ENCODE assay signal across 20 cellular contexts in genomic region chr3:39038165-39038564, GRCh38. TPM values are rescaled to one million over a fixed set of nuclear protein-coding genes. Genes with fewer than 3 reads are reported as not detected.
DNase-seq lines count a peak whose midpoint lies in the region; ATAC-seq and TF ChIP-seq lines count a peak whose summit lies in the region.
"Had no signal": no experiment of that assay in that cellular context is flagged by ENCODE, and none has a peak within 500 bp of the region (broad histone marks: within the 10 kb centered on the region; RNA-seq: fewer than 3 reads in every experiment).

No MANE protein-coding gene starts in this region.

- no peaks in the 10 kb centered on the region for H3K36me3 ChIP-seq in SJSA1
- no peaks in the 10 kb centered on the region for H3K36me3 ChIP-seq in fibroblast of lung (ENCODE audit: control insufficient read depth, insufficient read depth, low read length)
- H3K36me3 ChIP-seq: gastrocnemius medialis, HAP-1, right lobe of liver had no signal

- peaks cover 8% of the 10 kb centered on the region for H3K4me1 Mint-ChIP-seq in activated naive CD8-positive, alpha-beta T cell treated with anti-CD3 and anti-CD28 coated beads, Interleukin-2, amount 50 U/mL, for 24 hours
- H3K4me1 Mint-ChIP-seq in activated naive CD8-positive, alpha-beta T cell treated with anti-CD3 and anti-CD28 coated beads for 36 hours = peaks cover 3% of the 10 kb centered on the region
- H3K4me1 Mint-ChIP-seq: mesothelial cell of epicardium; stimulated activated memory B cell treated with anti-CD40 and anti-IgM and Interleukin-4, amounts not matched to agents 10 μg/mL and 1 μg/mL and 100 μg/mL, for 72 hours had no signal

- H4K20me1 ChIP-seq in fibroblast of lung (ENCODE audit: control insufficient read depth, extremely low read depth, insufficient read depth, low read length) = no peaks in the 10 kb centered on the region

- TF ChIP-seq CTCF in fibroblast of lung (conservative IDR thresholded peaks at IDR 0.05 in 1 of 2, IDR thresholded peaks at IDR 0.05 in 1 of 2; ENCODE audit: low read depth in 1 of 2, low read length in 2 of 2) = no peak

- H3K27ac Mint-ChIP-seq in activated naive CD8-positive, alpha-beta T cell treated with anti-CD3 and anti-CD28 coated beads, Interleukin-2, amount 50 U/mL, for 24 hours = no peak overlapping the region
- no peak overlapping the region for H3K27ac Mint-ChIP-seq in activated naive CD8-positive, alpha-beta T cell treated with anti-CD3 and anti-CD28 coated beads for 36 hours
- H3K27ac Mint-ChIP-seq: mesothelial cell of epicardium; stimulated activated memory B cell treated with anti-CD40 and anti-IgM and Interleukin-4, amounts not matched to agents 10 μg/mL and 1 μg/mL and 100 μg/mL, for 72 hours had no signal

- peaks cover 11% of the 10 kb centered on the region for H3K4me1 ChIP-seq in SJSA1 (replicated peaks)
- H3K4me1 ChIP-seq in fibroblast of lung (ENCODE audit: control insufficient read depth, extremely low read depth, insufficient read depth, low read length) = no peaks in the 10 kb centered on the region
- H3K4me1 ChIP-seq: gastrocnemius medialis, HAP-1, right lobe of liver had no signal

- peak; percentile 95 for ATAC-seq in activated naive CD8-positive, alpha-beta T cell treated with anti-CD3 and anti-CD28 coated beads, Interleukin-2, amount 50 U/mL, for 24 hours
- ATAC-seq in GM21390 (IDR thresholded peaks at IDR 0.05; ENCODE audit: unreplicated experiment) = no peak
- ATAC-seq in GM19455 (IDR thresholded peaks at IDR 0.05; ENCODE audit: unreplicated experiment) = no peak
- ATAC-seq: activated CD4-positive, CD25-positive, alpha-beta regulatory T cell treated with anti-CD3 and anti-CD28 coated beads, Interleukin-2, amount 50 U/mL, for 24 hours; gastrocnemius medialis; right lobe of liver; stimulated activated memory B cell treated with anti-CD40 and anti-IgM and Interleukin-4, amounts not matched to agents 10 μg/mL and 1 μg/mL and 100 μg/mL, for 72 hours had no signal

- H3K4me3 ChIP-seq in SJSA1 (no peak overlapping the region), fibroblast of lung (replicated peaks in 1 of 4; ENCODE audit: control extremely low read depth in 1 of 4, insufficient read depth in 1 of 4, low read depth in 3 of 4, low read length in 4 of 4) (no peak overlapping the region)
- H3K4me3 ChIP-seq: gastrocnemius medialis, HAP-1, right lobe of liver had no signal

- H3K27me3 Mint-ChIP-seq in activated naive CD8-positive, alpha-beta T cell treated with anti-CD3 and anti-CD28 coated beads, Interleukin-2, amount 50 U/mL, for 24 hours = peaks cover 10% of the 10 kb centered on the region
- H3K27me3 Mint-ChIP-seq in activated naive CD8-positive, alpha-beta T cell treated with anti-CD3 and anti-CD28 coated beads for 36 hours = no peaks in the 10 kb centered on the region

- no peaks in the 10 kb centered on the region for H3K9me3 ChIP-seq in SJSA1 (replicated peaks)
- no peaks in the 10 kb centered on the region for H3K9me3 ChIP-seq in fibroblast of lung (ENCODE audit: control insufficient read depth, insufficient read depth, low read depth, low read length)
- H3K9me3 ChIP-seq: gastrocnemius medialis, HAP-1, right lobe of liver had no signal

- H2AFZ ChIP-seq in fibroblast of lung (ENCODE audit: low read length) = no peak overlapping the region

- H3K9ac ChIP-seq in fibroblast of lung (ENCODE audit: insufficient read depth, low read length) = no peak overlapping the region

- H3K36me3 Mint-ChIP-seq in activated naive CD8-positive, alpha-beta T cell treated with anti-CD3 and anti-CD28 coated beads, Interleukin-2, amount 50 U/mL, for 24 hours (ENCODE audit: low read depth) = peaks cover 1% of the 10 kb centered on the region
- peaks cover 3% of the 10 kb centered on the region for H3K36me3 Mint-ChIP-seq in activated naive CD8-positive, alpha-beta T cell treated with anti-CD3 and anti-CD28 coated beads for 36 hours
- H3K36me3 Mint-ChIP-seq: mesothelial cell of epicardium had no signal

- H3K4me3 Mint-ChIP-seq in activated naive CD8-positive, alpha-beta T cell treated with anti-CD3 and anti-CD28 coated beads, Interleukin-2, amount 50 U/mL, for 24 hours = no peak overlapping the region
- H3K4me3 Mint-ChIP-seq in activated naive CD8-positive, alpha-beta T cell treated with anti-CD3 and anti-CD28 coated beads for 36 hours = no peak overlapping the region
- H3K4me3 Mint-ChIP-seq: mesothelial cell of epicardium; stimulated activated memory B cell treated with anti-CD40 and anti-IgM and Interleukin-4, amounts not matched to agents 10 μg/mL and 1 μg/mL and 100 μg/mL, for 72 hours had no signal

- H3K79me2 ChIP-seq in fibroblast of lung (ENCODE audit: control insufficient read depth, insufficient read depth, low read length) = no peaks in the 10 kb centered on the region

- H3K4me2 ChIP-seq in fibroblast of lung (ENCODE audit: extremely low read depth, insufficient read depth, low read length) = no peak overlapping the region

- peaks cover 4% of the 10 kb centered on the region for H3K9me3 Mint-ChIP-seq in activated naive CD8-positive, alpha-beta T cell treated with anti-CD3 and anti-CD28 coated beads, Interleukin-2, amount 50 U/mL, for 24 hours
- peaks cover 4% of the 10 kb centered on the region for H3K9me3 Mint-ChIP-seq in activated naive CD8-positive, alpha-beta T cell treated with anti-CD3 and anti-CD28 coated beads for 36 hours

- DNase-seq in activated naive CD8-positive, alpha-beta T cell treated with anti-CD3 and anti-CD28 coated beads, Interleukin-2, amount 50 U/mL, for 24 hours = no peak
- no peak for DNase-seq in activated naive CD8-positive, alpha-beta T cell treated with anti-CD3 and anti-CD28 coated beads for 36 hours
- DNase-seq in SJSA1 (ENCODE audit: low read depth in 1 of 2, low spot score in 2 of 2) = peak in 1 of 2 experiments; percentile 63
- peak; percentile 17 to 87 for DNase-seq in fibroblast of lung (ENCODE audit: low read depth in 2 of 2)
- DNase-seq in RPMI8226 = no peak
- DNase-seq in inferior parietal cortex (ENCODE audit: extremely low spot score) = no peak
- DNase-seq: activated T-cell treated with anti-CD3 and anti-CD28 coated beads for 4 hours, amygdala, Calu3, gastrocnemius medialis, NCI-H1436 treated with DMSO at 0.1 percent for 48 hours, NCI-H446 treated with DMSO at 0.1 percent for 48 hours, right lobe of liver, T-helper 1 cell had no signal

- no peaks in the 10 kb centered on the region for H3K27me3 ChIP-seq in SJSA1 (replicated peaks)
- peaks cover 2% of the 10 kb centered on the region for H3K27me3 ChIP-seq in fibroblast of lung (ENCODE audit: control insufficient read depth, insufficient read depth, low read length)
- H3K27me3 ChIP-seq: gastrocnemius medialis, right lobe of liver had no signal

- H3K27ac ChIP-seq in SJSA1 = peak overlapping the region; percentile 29
- no peak overlapping the region for H3K27ac ChIP-seq in fibroblast of lung (ENCODE audit: insufficient read depth, low read length)
- H3K27ac ChIP-seq: gastrocnemius medialis, right lobe of liver had no signal

RNA-seq across cellular contexts. Expression of gene SCN11A, which starts 13.6 kb away (rescaled TPM):
- under 1 TPM; 0.08 to 0.12 TPM for total RNA-seq in activated naive CD8-positive, alpha-beta T cell treated with anti-CD3 and anti-CD28 coated beads for 36 hours
- total RNA-seq in SJSA1 (2014; rRNA removed; shearing (Covaris generic)) = not detected in 2 replicates
- total RNA-seq in fibroblast of lung = under 0.01 and 0.17 TPM in 2 replicates
- 0.01 and 0.05 TPM in 2 replicates for polyA plus RNA-seq in fibroblast of lung
- 0.03 TPM in 1 of 2 replicates, not detected in the other for polyA plus RNA-seq in fibroblast of lung (2012)
- not detected in 2 replicates for polyA minus RNA-seq in fibroblast of lung (ENCODE audit: low replicate concordance)

RNA-seq across cellular contexts. Expression of gene WDR48, which starts 13.7 kb away (rescaled TPM):
- 10 to 100 TPM; 38.4 to 41.0 TPM for total RNA-seq in activated naive CD8-positive, alpha-beta T cell treated with anti-CD3 and anti-CD28 coated beads for 36 hours
- total RNA-seq in SJSA1 (2014; rRNA removed; shearing (Covaris generic)) = 14.7 and 17.4 TPM in 2 replicates
- 41.9 and 44.9 TPM in 2 replicates for total RNA-seq in fibroblast of lung
- polyA plus RNA-seq in fibroblast of lung = 24.8 and 35.1 TPM in 2 replicates
- polyA plus RNA-seq in fibroblast of lung (2012) = 14.5 and 20.5 TPM in 2 replicates
- polyA minus RNA-seq in fibroblast of lung (ENCODE audit: low replicate concordance) = 3.4 and 4.8 TPM in 2 replicates

Comparison
In these comparisons a context has a peak if more than half of its experiments do, and no peak if none do; other contexts are left out.
1. DNase-seq: peak in fibroblast of lung (2 of 2); none in activated naive CD8-positive, alpha-beta T cell treated with anti-CD3 and anti-CD28 coated beads, Interleukin-2, amount 50 U/mL, for 24 hours (single experiment), activated naive CD8-positive, alpha-beta T cell treated with anti-CD3 and anti-CD28 coated beads for 36 hours (single experiment), RPMI8226 (single experiment) and inferior parietal cortex (single experiment).